Comparison of ENCODE assay signal across 13 cellular contexts in the genomic region with DNA sequence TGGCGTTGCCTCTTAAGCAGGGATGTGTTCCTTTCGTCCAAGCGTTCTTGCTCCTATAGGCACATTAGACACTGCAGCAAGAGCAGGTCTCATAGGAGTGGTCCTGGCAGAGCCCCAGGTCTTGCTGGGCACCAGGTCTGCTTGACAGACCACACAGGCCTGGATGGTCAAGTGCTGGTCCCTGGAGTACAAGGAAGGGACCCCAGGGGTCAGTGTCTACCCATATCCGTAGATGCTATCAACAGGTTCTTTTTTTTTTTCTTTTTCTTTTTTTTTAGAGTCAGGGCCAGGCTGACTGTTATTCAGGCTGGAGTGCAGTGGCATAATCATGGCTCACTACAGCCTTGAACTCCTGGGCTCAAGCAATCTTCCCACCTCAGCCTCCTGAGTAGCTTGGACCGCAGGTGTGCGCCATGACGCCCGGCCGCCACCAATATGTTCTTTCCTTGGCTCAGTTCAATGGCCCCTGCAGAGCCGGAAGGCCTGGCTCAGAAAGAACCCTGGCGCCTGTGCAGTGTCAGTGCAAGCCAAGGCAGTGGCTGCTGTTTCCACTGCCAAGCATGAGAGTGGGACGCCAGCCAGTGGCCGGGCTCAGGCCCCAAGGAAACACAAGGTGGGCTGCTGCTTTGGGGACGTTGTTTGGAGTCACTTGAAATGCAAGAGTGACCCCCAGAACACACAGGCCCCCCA. TPM values are rescaled to one million over a fixed set of nuclear protein-coding genes. Genes with fewer than 3 reads are reported as not detected.
DNase-seq lines count a peak whose midpoint lies in the region; ATAC-seq, FAIRE-seq and TF ChIP-seq lines count a peak whose summit lies in the region.
"Had no signal": no experiment of that assay in that cellular context is flagged by ENCODE, and none has a peak within 500 bp of the region (broad histone marks: within the 10 kb centered on the region; RNA-seq: fewer than 3 reads in every experiment).

No MANE protein-coding gene starts in this region.

- intact Hi-C loops in right cardiac atrium (cut with DNase I) (no loop called here), kidney (cut with DNase I) (no loop called here)

- H3K27me3 ChIP-seq in right cardiac atrium (ENCODE audit: control insufficient read depth, insufficient read depth): no peaks in the 10 kb centered on the region
- H3K27me3 ChIP-seq: upper lobe of right lung had no signal

- CTCF ChIA-PET in WTC11 (lab: Charles Lee): interaction anchor here (1.0 to 2.7 kb wide), 5 partner anchors 11 to 71 kb away, joined by 3 to 20 read pairs (median 5); no protein-coding TSS in a partner anchor

- H3K4me3 Mint-ChIP-seq in T-helper 1 cell treated with Interleukin-12 subunit alpha and Interleukin-12 subunit beta and Interleukin-4 antibody, amounts not matched to agents 30 μg/mL and 1 μg/mL, for 36 hours: peak overlapping the region; percentile 12
- no peak overlapping the region for H3K4me3 Mint-ChIP-seq in WTC11
- peak overlapping the region; percentile 66 for H3K4me3 Mint-ChIP-seq in stimulated activated effector memory CD8-positive, alpha-beta T cell treated with anti-CD3 and anti-CD28 coated beads, Interleukin-12 subunit alpha, Interleukin-12 subunit beta, amount 100 ng/mL, for 72 hours

- TF ChIP-seq CTCF in WTC11 (IDR thresholded peaks at IDR 0.05) (no peak; the same call in 1 of the 2 replicates), kidney (IDR thresholded peaks at IDR 0.05; ENCODE audit: borderline replicate concordance, extremely low read depth, insufficient read depth) (no peak)

- H3K4me1 ChIP-seq in right cardiac atrium (ENCODE audit: control insufficient read depth, insufficient read depth, low read length) (peaks cover 2% of the 10 kb centered on the region), kidney (ENCODE audit: control insufficient read depth in 1 of 2, insufficient read depth in 1 of 2, low read depth in 1 of 2, low read length in 2 of 2) (no peaks in the 10 kb centered on the region)
- H3K4me1 ChIP-seq: upper lobe of right lung had no signal

- H3K4me3 ChIP-seq in right cardiac atrium (ENCODE audit: low read length) (no peak overlapping the region), kidney (ENCODE audit: low read length in 2 of 2) (no peak overlapping the region)
- H3K4me3 ChIP-seq: A549, coronary artery, upper lobe of right lung had no signal

- no peak overlapping the region for H3K27ac Mint-ChIP-seq in T-helper 1 cell treated with Interleukin-12 subunit alpha and Interleukin-12 subunit beta and Interleukin-4 antibody, amounts not matched to agents 30 μg/mL and 1 μg/mL, for 36 hours
- H3K27ac Mint-ChIP-seq in WTC11: no peak overlapping the region
- peak overlapping the region; percentile 91 for H3K27ac Mint-ChIP-seq in stimulated activated effector memory CD8-positive, alpha-beta T cell treated with anti-CD3 and anti-CD28 coated beads, Interleukin-12 subunit alpha, Interleukin-12 subunit beta, amount 100 ng/mL, for 72 hours

- no peak overlapping the region for H3K9ac ChIP-seq in kidney (ENCODE audit: low read length in 2 of 2)

- FAIRE-seq in kidney (lab: Jason Lieb, UNC): no peak
- FAIRE-seq: A549 had no signal

- ATAC-seq in WTC11 (peak; percentile 28), right cardiac atrium (peak; percentile 74 to 81), HG02798 (IDR thresholded peaks at IDR 0.05; ENCODE audit: poor library complexity, unreplicated experiment) (no peak)
- no peak for ATAC-seq in stimulated activated effector memory CD8-positive, alpha-beta T cell treated with anti-CD3 and anti-CD28 coated beads, Interleukin-12 subunit alpha, Interleukin-12 subunit beta, amount 100 ng/mL, for 72 hours

- DNase-seq in T-helper 1 cell (no peak), WTC11 (ENCODE audit: low spot score) (no peak), right cardiac atrium (peak; percentile 80 to 92 (median 90)), NCI-H128 (lab: John Stamatoyannopoulos, UW; ENCODE audit: unreplicated experiment) (no peak), kidney (no peak)
- DNase-seq in stimulated activated effector memory CD8-positive, alpha-beta T cell treated with anti-CD3 and anti-CD28 coated beads, Interleukin-12 subunit alpha, Interleukin-12 subunit beta, amount 100 ng/mL, for 72 hours (ENCODE audit: low spot score in 2 of 2): no peak
- DNase-seq: NK-92 treated with Interleukin-12 subunit alpha and Interleukin-12 subunit beta, amount 100 ng/mL, for 24 hours; stimulated activated CD4-positive, alpha-beta T cell treated with anti-CD3 and anti-CD28 coated beads, Interleukin-4, amount 100 ng/mL, for 24 hours; upper lobe of right lung had no signal

- H3K9me3 Mint-ChIP-seq in T-helper 1 cell treated with Interleukin-12 subunit alpha and Interleukin-12 subunit beta and Interleukin-4 antibody, amounts not matched to agents 30 μg/mL and 1 μg/mL, for 36 hours: no peaks in the 10 kb centered on the region
- peaks cover 4% of the 10 kb centered on the region; the same call in 1 of the 2 replicates for H3K9me3 Mint-ChIP-seq in WTC11
- no peaks in the 10 kb centered on the region for H3K9me3 Mint-ChIP-seq in stimulated activated effector memory CD8-positive, alpha-beta T cell treated with anti-CD3 and anti-CD28 coated beads, Interleukin-12 subunit alpha, Interleukin-12 subunit beta, amount 100 ng/mL, for 72 hours

- peaks cover 4% of the 10 kb centered on the region for H3K36me3 Mint-ChIP-seq in T-helper 1 cell treated with Interleukin-12 subunit alpha and Interleukin-12 subunit beta and Interleukin-4 antibody, amounts not matched to agents 30 μg/mL and 1 μg/mL, for 36 hours (ENCODE audit: low read depth)
- no peaks in the 10 kb centered on the region for H3K36me3 Mint-ChIP-seq in WTC11
- peaks cover 10% of the 10 kb centered on the region for H3K36me3 Mint-ChIP-seq in stimulated activated effector memory CD8-positive, alpha-beta T cell treated with anti-CD3 and anti-CD28 coated beads, Interleukin-12 subunit alpha, Interleukin-12 subunit beta, amount 100 ng/mL, for 72 hours

- peaks cover 42% of the 10 kb centered on the region for H3K4me1 Mint-ChIP-seq in T-helper 1 cell treated with Interleukin-12 subunit alpha and Interleukin-12 subunit beta and Interleukin-4 antibody, amounts not matched to agents 30 μg/mL and 1 μg/mL, for 36 hours (ENCODE audit: low read depth)
- H3K4me1 Mint-ChIP-seq in WTC11: peaks cover 17% of the 10 kb centered on the region
- H3K4me1 Mint-ChIP-seq in stimulated activated effector memory CD8-positive, alpha-beta T cell treated with anti-CD3 and anti-CD28 coated beads, Interleukin-12 subunit alpha, Interleukin-12 subunit beta, amount 100 ng/mL, for 72 hours: peaks cover 60% of the 10 kb centered on the region

- no peaks in the 10 kb centered on the region for H3K36me3 ChIP-seq in kidney (ENCODE audit: control insufficient read depth in 1 of 2, insufficient read depth in 2 of 2, low read length in 2 of 2)
- H3K36me3 ChIP-seq: upper lobe of right lung had no signal

- H3K27ac ChIP-seq in right cardiac atrium (ENCODE audit: low read length) (no peak overlapping the region), kidney (ENCODE audit: low read depth in 2 of 2, low read length in 2 of 2) (no peak overlapping the region)
- H3K27ac ChIP-seq: upper lobe of right lung had no signal

- H3K27me3 Mint-ChIP-seq in T-helper 1 cell treated with Interleukin-12 subunit alpha and Interleukin-12 subunit beta and Interleukin-4 antibody, amounts not matched to agents 30 μg/mL and 1 μg/mL, for 36 hours (ENCODE audit: low read depth): no peaks in the 10 kb centered on the region
- no peaks in the 10 kb centered on the region for H3K27me3 Mint-ChIP-seq in WTC11 (ENCODE audit: low read depth)

- POLR2A ChIA-PET in WTC11 (lab: Charles Lee): no interaction called here

- H3K9me3 ChIP-seq in right cardiac atrium (ENCODE audit: control insufficient read depth, low read length): no peaks in the 10 kb centered on the region
- H3K9me3 ChIP-seq in kidney (ENCODE audit: control insufficient read depth in 1 of 2, low read length in 2 of 2): no peaks in the 10 kb centered on the region
- H3K9me3 ChIP-seq: A549, upper lobe of right lung had no signal

- 59% methylated on average over 14 of the region's 14 CpGs for WGBS in right cardiac atrium

TF ChIP-seq in WTC11, 78 proteins besides CTCF, POLR2A, EP300 and RAD21 (continues in another document):
- TF ChIP-seq, protein P1, sequence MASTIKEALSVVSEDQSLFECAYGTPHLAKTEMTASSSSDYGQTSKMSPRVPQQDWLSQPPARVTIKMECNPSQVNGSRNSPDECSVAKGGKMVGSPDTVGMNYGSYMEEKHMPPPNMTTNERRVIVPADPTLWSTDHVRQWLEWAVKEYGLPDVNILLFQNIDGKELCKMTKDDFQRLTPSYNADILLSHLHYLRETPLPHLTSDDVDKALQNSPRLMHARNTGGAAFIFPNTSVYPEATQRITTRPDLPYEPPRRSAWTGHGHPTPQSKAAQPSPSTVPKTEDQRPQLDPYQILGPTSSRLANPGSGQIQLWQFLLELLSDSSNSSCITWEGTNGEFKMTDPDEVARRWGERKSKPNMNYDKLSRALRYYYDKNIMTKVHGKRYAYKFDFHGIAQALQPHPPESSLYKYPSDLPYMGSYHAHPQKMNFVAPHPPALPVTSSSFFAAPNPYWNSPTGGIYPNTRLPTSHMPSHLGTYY (CRISPR knock-in tag; IDR thresholded peaks at IDR 0.05): no peak
- TF ChIP-seq GRHL2 (CRISPR knock-in tag; IDR thresholded peaks at IDR 0.05; ENCODE audit: insufficient replicate concordance, severe bottlenecking) (no peak), KAT7 (CRISPR knock-in tag; IDR thresholded peaks at IDR 0.05; ENCODE audit: borderline replicate concordance) (no peak), CBFB (CRISPR knock-in tag; IDR thresholded peaks at IDR 0.05; ENCODE audit: low read depth) (no peak)

RNA-seq across cellular contexts. Expression of a gene that starts 10.0 kb away (rescaled TPM):
- total RNA-seq in WTC11 (2021): 20.5 to 21.3 TPM (median 20.8 TPM) in 3 replicates
- 1 to 10 TPM; 1.5 to 4.3 (median 2.5) TPM for total RNA-seq in right cardiac atrium
- 2.6 TPM for polyA plus RNA-seq in right cardiac atrium
- 0.94 TPM for total RNA-seq in kidney
- 0.97 TPM for polyA plus RNA-seq in kidney (ENCODE audit: insufficient read depth, low read depth, low replicate concordance)

RNA-seq across cellular contexts. Expression of a gene that starts 33.8 kb away (rescaled TPM):
- total RNA-seq in WTC11 (2021) (65.6 to 75.1 TPM (median 67.4 TPM) in 3 replicates), right cardiac atrium (10 to 100 TPM in 3 of 4 donors, 1 to 10 TPM in 1; 8.5 to 16.4 (median 12.5) TPM), kidney (24.7 TPM)
- polyA plus RNA-seq in right cardiac atrium (12.5 TPM), kidney (ENCODE audit: insufficient read depth, low read depth, low replicate concordance) (28.5 TPM)

Comparison
In these comparisons a context has a peak if more than half of its experiments do, and no peak if none do; other contexts are left out.
1. DNase-seq: peak in right cardiac atrium (3 of 3); none in T-helper 1 cell (0 of 5), WTC11 (single experiment), stimulated activated effector memory CD8-positive, alpha-beta T cell treated with anti-CD3 and anti-CD28 coated beads, Interleukin-12 subunit alpha, Interleukin-12 subunit beta, amount 100 ng/mL, for 72 hours (0 of 2), NCI-H128 (single experiment) and kidney (single experiment).
2. ATAC-seq: peak in WTC11 (single experiment) and right cardiac atrium (2 of 2); none in stimulated activated effector memory CD8-positive, alpha-beta T cell treated with anti-CD3 and anti-CD28 coated beads, Interleukin-12 subunit alpha, Interleukin-12 subunit beta, amount 100 ng/mL, for 72 hours (single experiment) and HG02798 (single experiment).